Comparison of ENCODE assay signal across 1 cellular context in genomic region chr12:12095016-12095415, GRCh38.
TF ChIP-seq lines count a peak whose summit lies in the region.

No MANE protein-coding gene starts in this region.

TF ChIP-seq in HepG2, 621 proteins besides CTCF, POLR2A, EP300 and RAD21 (continued from another document):
- no peak for TF ChIP-seq ZSCAN5A (CRISPR knock-in tag; IDR thresholded peaks at IDR 0.05; ENCODE audit: borderline replicate concordance)
- no peak for TF ChIP-seq HOXA9 (CRISPR knock-in tag; IDR thresholded peaks at IDR 0.05; ENCODE audit: borderline replicate concordance)
- TF ChIP-seq, protein P1, sequence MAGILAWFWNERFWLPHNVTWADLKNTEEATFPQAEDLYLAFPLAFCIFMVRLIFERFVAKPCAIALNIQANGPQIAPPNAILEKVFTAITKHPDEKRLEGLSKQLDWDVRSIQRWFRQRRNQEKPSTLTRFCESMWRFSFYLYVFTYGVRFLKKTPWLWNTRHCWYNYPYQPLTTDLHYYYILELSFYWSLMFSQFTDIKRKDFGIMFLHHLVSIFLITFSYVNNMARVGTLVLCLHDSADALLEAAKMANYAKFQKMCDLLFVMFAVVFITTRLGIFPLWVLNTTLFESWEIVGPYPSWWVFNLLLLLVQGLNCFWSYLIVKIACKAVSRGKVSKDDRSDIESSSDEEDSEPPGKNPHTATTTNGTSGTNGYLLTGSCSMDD (CRISPR knock-in tag; IDR thresholded peaks at IDR 0.05) = no peak
